In the genomic region with DNA sequence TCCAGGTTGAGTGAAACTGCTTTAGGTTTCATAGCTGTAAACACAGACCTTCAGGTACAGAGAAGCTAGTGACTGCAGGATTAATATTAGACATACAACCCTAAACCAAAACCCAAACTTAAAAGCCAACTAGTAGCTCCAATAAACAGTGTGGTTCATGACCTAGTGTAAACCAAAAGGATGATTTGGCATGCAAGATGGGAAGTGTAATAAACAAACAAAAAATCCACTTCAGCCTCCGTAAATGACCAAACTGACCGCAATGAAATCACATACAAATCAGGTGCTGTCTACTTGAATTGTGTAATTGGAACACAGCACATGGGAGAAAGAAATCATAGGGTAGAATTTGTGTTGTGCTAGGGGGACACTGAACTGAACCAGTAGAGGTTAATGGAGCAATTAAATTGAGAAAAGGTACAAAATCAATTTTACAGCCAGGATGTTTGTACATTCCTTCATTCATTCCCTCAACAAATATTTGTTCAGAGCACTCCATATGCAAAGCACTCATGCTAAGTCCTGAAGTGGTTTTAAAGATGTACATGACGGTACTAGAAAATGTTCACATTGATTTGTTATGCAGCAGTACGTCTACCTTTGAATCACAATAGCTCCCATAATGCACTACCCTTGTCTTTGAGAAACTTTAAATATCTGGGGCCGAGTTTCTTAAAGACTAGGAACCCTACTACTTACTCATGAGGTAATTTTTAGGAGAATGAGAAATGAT, we compare ENCODE assay signal across 16 cellular contexts.
"Had no signal": no experiment of that assay in that cellular context is flagged by ENCODE, and none has a peak within 500 bp of the region (broad histone marks: within the 10 kb centered on the region; RNA-seq: fewer than 3 reads in every experiment).

No MANE protein-coding gene starts in this region.

- H3K9me3 ChIP-seq: breast epithelium, mucosa of descending colon, neutrophil, right atrium auricular region, tibial nerve, vagina had no signal

- H3K27me3 ChIP-seq: breast epithelium, dorsolateral prefrontal cortex, right atrium auricular region, vagina had no signal

- H3K4me1 ChIP-seq: breast epithelium, right atrium auricular region, tibial nerve had no signal

- H3K27ac ChIP-seq: breast epithelium, dorsolateral prefrontal cortex, neutrophil, right atrium auricular region, tibial nerve, vagina, VCaP had no signal

- ATAC-seq: activated CD8-positive, alpha-beta T cell treated with anti-CD3 and anti-CD28 coated beads, Interleukin-2, amount 10 ng/mL, durations not matched to agents 7 days and 5 days; left cardiac atrium; mucosa of descending colon; naive thymus-derived CD8-positive, alpha-beta T cell had no signal

- H3K36me3 ChIP-seq: breast epithelium, neutrophil, right atrium auricular region, tibial nerve, vagina had no signal

- DNase-seq: activated CD8-positive, alpha-beta T cell treated with anti-CD3 and anti-CD28 coated beads, Interleukin-2, amount 10 ng/mL, durations not matched to agents 7 days and 5 days; activated naive CD4-positive, alpha-beta T cell; aorta; dorsolateral prefrontal cortex; hypothalamus; left cardiac atrium; mammary epithelial cell; mucosa of descending colon; naive thymus-derived CD8-positive, alpha-beta T cell; small intestine had no signal

- H3K4me3 ChIP-seq: breast epithelium, dorsolateral prefrontal cortex, mucosa of descending colon, right atrium auricular region, tibial nerve, vagina had no signal
